In genomic region chrX:136059350-136059749, GRCh38 we compare ENCODE assay signal across 25 cellular contexts.
"Had no signal": no experiment of that assay in that cellular context is flagged by ENCODE, and none has a peak within 500 bp of the region (broad histone marks: within the 10 kb centered on the region; RNA-seq: fewer than 3 reads in every experiment).

No MANE protein-coding gene starts in this region.

- H3K9ac ChIP-seq: parathyroid adenoma had no signal

- DNase-seq: cerebellar nuclear complex; cortex of kidney; effector memory CD8-positive, alpha-beta T cell; erythroblast; foreskin fibroblast; gastrocnemius medialis; heart left ventricle; kidney; naive B cell; stimulated activated CD4-positive, alpha-beta T cell treated with anti-CD3 and anti-CD28 coated beads, Interleukin-2, amount 100 ng/mL, for 24 hours; stimulated activated CD4-positive, alpha-beta T cell treated with anti-CD3 and anti-CD28 coated beads, Interleukin-4, amount 100 ng/mL, for 24 hours; stimulated activated naive CD4-positive, alpha-beta T cell treated with Interleukin-2 at 50 U/mL for 16 hours; stomach; substantia nigra; testis; trophoblast cell had no signal

- H3K27ac ChIP-seq: gastrocnemius medialis, hepatocyte, neutrophil, parathyroid adenoma, right atrium auricular region, testis had no signal

- ATAC-seq: effector memory CD8-positive, alpha-beta T cell; gastrocnemius medialis; heart left ventricle; left lobe of liver; natural killer cell treated with Interleukin-12 subunit alpha and Interleukin-12 subunit beta and Interleukin-15 and Interleukin-18, amount 100 ng/mL, for 72 hours; sciatic nerve; stimulated activated effector memory CD8-positive, alpha-beta T cell treated with anti-CD3 and anti-CD28 coated beads, Interleukin-12 subunit alpha, Interleukin-12 subunit beta, amount 100 ng/mL, for 72 hours had no signal

- H3K4me3 ChIP-seq: gastrocnemius medialis, heart left ventricle, hepatocyte, lung, right atrium auricular region, stomach, testis had no signal

- H3K4me1 ChIP-seq: right atrium auricular region, testis had no signal

- H3K36me3 ChIP-seq: gastrocnemius medialis, heart left ventricle, neutrophil, right atrium auricular region, stomach had no signal

- H3K9me3 ChIP-seq: gastrocnemius medialis, heart left ventricle, neutrophil, right atrium auricular region, stomach, testis had no signal

- H3K27me3 ChIP-seq: gastrocnemius medialis, heart left ventricle, hepatocyte, neutrophil, right atrium auricular region, testis had no signal
